8 cellular contexts compared by ENCODE assay signal in genomic region chr14:22471545-22472121, GRCh38.
A peak's percentile ranks its signal among the peaks of the same experiment; 100 is the strongest.
DNase-seq lines count a peak whose midpoint lies in the region; ATAC-seq, FAIRE-seq and TF ChIP-seq lines count a peak whose summit lies in the region.

No MANE protein-coding gene starts in this region.

- H2AFZ ChIP-seq in keratinocyte (ENCODE audit: control insufficient read depth, low read length), result no peak overlapping the region

- dilution Hi-C loops in keratinocyte (cut with MboI; ENCODE audit: extremely low pct_ligation_motif_present, low sequenced_read_pairs), result no loop called here

- no peak for TF ChIP-seq EP300 in upper lobe of left lung (IDR thresholded peaks at IDR 0.05)
- TF ChIP-seq EP300 in sigmoid colon (IDR thresholded peaks at IDR 0.05), result no peak

- H3K4me1 ChIP-seq in adrenal gland (replicated peaks in 1 of 2), result peaks cover 0 to 1% of the 10 kb centered on the region in 2 donors
- H3K4me1 ChIP-seq in keratinocyte (ENCODE audit: control insufficient read depth, extremely low read depth, insufficient read depth, low read length), result peaks cover 6% of the 10 kb centered on the region
- H3K4me1 ChIP-seq in upper lobe of left lung, result peaks cover 0 to 17% (median 3%) of the 10 kb centered on the region in 4 donors
- peaks cover 0 to 27% (median 11%) of the 10 kb centered on the region in 4 donors for H3K4me1 ChIP-seq in sigmoid colon

- H3K27me3 ChIP-seq in adrenal gland (no peaks in the 10 kb centered on the region), keratinocyte (ENCODE audit: control insufficient read depth, extremely low read depth, insufficient read depth, low read length) (no peaks in the 10 kb centered on the region), upper lobe of left lung (no peaks in the 10 kb centered on the region), sigmoid colon (no peaks in the 10 kb centered on the region)

- WGBS in adrenal gland, 4 donors, result 32 to 39% (median 34%) methylated on average over 7 of the region's 7 CpGs
- WGBS in upper lobe of left lung, 2 donors, result 33 to 52% methylated on average over 2 to 7 of the region's 7 CpGs
- 17 to 47% methylated on average over 7 of the region's 7 CpGs for WGBS in sigmoid colon, 2 donors

- peak in 1 of 2 donors; percentile 40 for ATAC-seq in upper lobe of left lung (ENCODE audit: low FRiP score in 2 of 2)
- no peak for ATAC-seq in HG03175 (IDR thresholded peaks at IDR 0.05; ENCODE audit: unreplicated experiment)

- H3K79me2 ChIP-seq in keratinocyte (ENCODE audit: control insufficient read depth, insufficient read depth, low read length), result no peaks in the 10 kb centered on the region

- H3K9me3 ChIP-seq in adrenal gland (replicated peaks in 1 of 3), result no peaks in the 10 kb centered on the region
- no peaks in the 10 kb centered on the region for H3K9me3 ChIP-seq in keratinocyte (ENCODE audit: control insufficient read depth, low read depth, low read length)
- no peaks in the 10 kb centered on the region for H3K9me3 ChIP-seq in upper lobe of left lung
- H3K9me3 ChIP-seq in sigmoid colon, result no peaks in the 10 kb centered on the region

- H3K9ac ChIP-seq in keratinocyte (ENCODE audit: control insufficient read depth, extremely low read depth, insufficient read depth, low read length), result no peak overlapping the region

- no peaks in the 10 kb centered on the region for H3K9me1 ChIP-seq in keratinocyte (ENCODE audit: control insufficient read depth, extremely low read depth, insufficient read depth, low read length)

- FAIRE-seq in keratinocyte (lab: Jason Lieb, UNC), result no peak

- H3K4me3 ChIP-seq in adrenal gland, result no peak overlapping the region
- no peak overlapping the region for H3K4me3 ChIP-seq in keratinocyte (ENCODE audit: control insufficient read depth in 2 of 3, extremely low read depth in 1 of 3, insufficient read depth in 2 of 3, low read depth in 1 of 3, low read length in 3 of 3)
- no peak overlapping the region for H3K4me3 ChIP-seq in upper lobe of left lung
- H3K4me3 ChIP-seq in sigmoid colon, result no peak overlapping the region

- H3K27ac ChIP-seq in adrenal gland (no peak overlapping the region), keratinocyte (ENCODE audit: control insufficient read depth, insufficient read depth, low read length) (no peak overlapping the region), upper lobe of left lung (no peak overlapping the region), sigmoid colon (no peak overlapping the region)

- no peak for TF ChIP-seq POLR2A in adrenal gland (IDR thresholded peaks at IDR 0.05)
- TF ChIP-seq POLR2A in upper lobe of left lung (IDR thresholded peaks at IDR 0.05), result no peak
- TF ChIP-seq POLR2A in sigmoid colon (IDR thresholded peaks at IDR 0.05), result no peak

- H4K20me1 ChIP-seq in keratinocyte (ENCODE audit: control insufficient read depth, extremely low read depth, insufficient read depth, low read length), result no peaks in the 10 kb centered on the region

- DNase-seq in activated gamma-delta T cell (lab: John Stamatoyannopoulos, UW) (peak; percentile 12), activated gamma-delta T cell treated with Interleukin-2 at 50 U/mL for 16 hours (no peak), adrenal gland (peak; percentile 22 to 61 (median 42)), keratinocyte (ENCODE audit: low read depth, low spot score) (no peak), upper lobe of left lung (peak; percentile 71 to 86), sigmoid colon (no peak)
- DNase-seq in stimulated activated CD4-positive, alpha-beta T cell treated with anti-CD3 and anti-CD28 coated beads, Interleukin-4, amount 100 ng/mL, for 24 hours, result no peak

- intact Hi-C loops in adrenal gland (cut with DNase I), result loop anchor here in 1 of 2 donors (2.0 to 10.0 kb wide), 2 partner anchors 85 to 157 kb away; no protein-coding TSS in a partner anchor
- intact Hi-C loops in sigmoid colon (cut with DNase I), result loop anchor here (10.0 kb wide), 1 partner anchor 157 kb away; no protein-coding TSS in a partner anchor

- TF ChIP-seq CTCF in adrenal gland (IDR thresholded peaks at IDR 0.05) (peak; percentile 13 to 58 (median 38)), keratinocyte (optimal IDR thresholded peaks at IDR 0.05 in 1 of 3, IDR thresholded peaks at IDR 0.05 in 1 of 3, conservative IDR thresholded peaks at IDR 0.05 in 1 of 3; ENCODE audit: extremely low read depth in 1 of 3, insufficient read depth in 2 of 3, low read length in 3 of 3) (peak; percentile 23 to 55 (median 52)), upper lobe of left lung (IDR thresholded peaks at IDR 0.05) (peak in 5 of 6 experiments; percentile 34 to 64 (median 58)), sigmoid colon (IDR thresholded peaks at IDR 0.05) (no peak)

- no peak overlapping the region for H3K4me2 ChIP-seq in keratinocyte (ENCODE audit: control insufficient read depth, extremely low read depth, insufficient read depth, low read depth, low read length)

- no peaks in the 10 kb centered on the region for H3K36me3 ChIP-seq in adrenal gland (replicated peaks in 1 of 2)
- H3K36me3 ChIP-seq in keratinocyte (ENCODE audit: control insufficient read depth in 2 of 2, extremely low read depth in 1 of 2, insufficient read depth in 2 of 2, low read length in 2 of 2), result no peaks in the 10 kb centered on the region
- no peaks in the 10 kb centered on the region for H3K36me3 ChIP-seq in upper lobe of left lung
- no peaks in the 10 kb centered on the region for H3K36me3 ChIP-seq in sigmoid colon

Comparison
In these comparisons a context has a peak if more than half of its experiments do, and no peak if none do; other contexts are left out.
1. DNase-seq: peak in activated gamma-delta T cell (single experiment), adrenal gland (7 of 7) and upper lobe of left lung (2 of 2); none in activated gamma-delta T cell treated with Interleukin-2 at 50 U/mL for 16 hours (single experiment), keratinocyte (single experiment), sigmoid colon (single experiment) and stimulated activated CD4-positive, alpha-beta T cell treated with anti-CD3 and anti-CD28 coated beads, Interleukin-4, amount 100 ng/mL, for 24 hours (single experiment).
2. CTCF ChIP-seq: peak in adrenal gland (6 of 6), keratinocyte (3 of 3) and upper lobe of left lung (5 of 6); none in sigmoid colon (0 of 4).